18 cellular contexts compared by ENCODE assay signal in the genomic region with DNA sequence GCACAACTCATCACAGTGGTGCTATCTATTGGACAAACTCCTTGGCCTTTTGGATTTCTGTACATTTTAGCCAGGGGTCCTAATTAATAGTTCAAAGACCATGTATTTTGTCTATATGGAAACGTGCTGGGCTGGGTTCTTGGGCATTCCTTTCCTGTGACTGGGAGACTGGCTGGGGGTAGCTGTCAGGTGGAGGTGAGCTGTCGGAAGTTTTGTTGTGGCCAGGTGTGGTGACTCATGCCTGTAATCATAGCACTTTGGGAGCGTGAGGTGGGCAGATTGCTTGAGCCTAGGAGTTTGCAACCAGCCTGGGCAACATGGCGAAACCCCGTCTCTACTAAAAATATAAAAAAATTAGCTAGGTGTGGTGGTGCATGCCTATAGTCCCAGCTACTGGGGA.
DNase-seq lines count a peak whose midpoint lies in the region; ATAC-seq and TF ChIP-seq lines count a peak whose summit lies in the region.
"Had no signal": no experiment of that assay in that cellular context is flagged by ENCODE, and none has a peak within 500 bp of the region (broad histone marks: within the 10 kb centered on the region; RNA-seq: fewer than 3 reads in every experiment).

No MANE protein-coding gene starts in this region.

- H2AK5ac ChIP-seq in trophoblast cell (ENCODE audit: low read length) = no peak overlapping the region

- H3K4me1 Mint-ChIP-seq in T-helper 2 cell treated with Interferon-gamma antibody and Interleukin-4, amounts not matched to agents 5 μg/mL and 100 μg/mL, for 36 hours (ENCODE audit: low read depth) = no peaks in the 10 kb centered on the region

- peak; percentile 19 for DNase-seq in HT-29 (ENCODE audit: low spot score)
- DNase-seq in RWPE1 (ENCODE audit: low spot score) = peak; percentile 90
- peak; percentile 79 to 85 for DNase-seq in trophoblast cell
- no peak for DNase-seq in NCI-H526 (lab: John Stamatoyannopoulos, UW)
- DNase-seq in T-helper 2 cell treated with Interferon-gamma antibody and Interleukin-4, amounts not matched to agents 5 μg/mL and 100 μg/mL, for 36 hours (ENCODE audit: low spot score) = no peak
- DNase-seq in stimulated activated CD4-positive, alpha-beta T cell treated with anti-CD3 and anti-CD28 coated beads, Interleukin-4, amount 100 ng/mL, for 4 hours = no peak
- DNase-seq: C1 segment of cervical spinal cord, HCEC 1CT, KBM-7, MV-4-11, NCI-H187, NCI-H2107, NCI-H510A, NCI-H774, SW 1271 had no signal

- H4K8ac ChIP-seq in trophoblast cell (ENCODE audit: low read depth, low read length) = no peak overlapping the region

- POLR2A ChIA-PET in RWPE1 (lab: Yijun Ruan, JAX; ENCODE audit: low non-redundant PET) = no interaction called here

- H3K18ac ChIP-seq in trophoblast cell (ENCODE audit: low read length) = no peak overlapping the region

- no peak overlapping the region for H2AFZ ChIP-seq in trophoblast cell (ENCODE audit: insufficient read depth, low read length, poor library complexity)
- H2AFZ ChIP-seq: GM23338 had no signal

- CTCF ChIA-PET in RWPE1 (lab: Yijun Ruan, JAX) = no interaction called here

- H3K4me1 ChIP-seq in trophoblast cell (ENCODE audit: control insufficient read depth in 1 of 2, insufficient read depth in 2 of 2, low read length in 2 of 2) = peaks cover 0 to 2% of the 10 kb centered on the region in 2 experiments
- H3K4me1 ChIP-seq: SJSA1 had no signal

- H3K27me3 ChIP-seq in trophoblast cell (ENCODE audit: insufficient read depth, low read length) = no peaks in the 10 kb centered on the region
- H3K27me3 ChIP-seq: SJSA1 had no signal

- H3K4me3 Mint-ChIP-seq in T-helper 2 cell treated with Interferon-gamma antibody and Interleukin-4, amounts not matched to agents 5 μg/mL and 100 μg/mL, for 36 hours = no peak overlapping the region
- H3K4me3 Mint-ChIP-seq: GM23338 had no signal

- H3K4me3 ChIP-seq in trophoblast cell (ENCODE audit: low read depth, low read length) = no peak overlapping the region
- H3K4me3 ChIP-seq: GM23338, SJSA1 had no signal

- no peaks in the 10 kb centered on the region for H3K36me3 Mint-ChIP-seq in T-helper 2 cell treated with Interferon-gamma antibody and Interleukin-4, amounts not matched to agents 5 μg/mL and 100 μg/mL, for 36 hours (ENCODE audit: low read depth)

- no peak overlapping the region for H4K12ac ChIP-seq in trophoblast cell (ENCODE audit: low read depth, low read length)

- H3K4ac ChIP-seq in trophoblast cell (ENCODE audit: low read depth, low read length) = no peak overlapping the region

- no peaks in the 10 kb centered on the region for H3K9me3 ChIP-seq in trophoblast cell (ENCODE audit: insufficient read depth, low read depth, low read length)
- H3K9me3 ChIP-seq: SJSA1 had no signal

- H3K79me1 ChIP-seq in trophoblast cell (ENCODE audit: low read length) = peaks cover 1% of the 10 kb centered on the region

- no peak overlapping the region for H2BK12ac ChIP-seq in trophoblast cell (ENCODE audit: low read length)

- no CpG with 5 or more reads among the region's 5 CpGs for WGBS in trophoblast cell (ENCODE audit: extremely low coverage, insufficient coverage, insufficient read length)

- no peak for TF ChIP-seq CTCF in RWPE1 (conservative IDR thresholded peaks at IDR 0.05; ENCODE audit: low read depth)

- H3K27ac ChIP-seq in RWPE1 (no peak overlapping the region), trophoblast cell (ENCODE audit: low read depth, low read length) (no peak overlapping the region)
- H3K27ac ChIP-seq: SJSA1 had no signal

- peaks cover 2% of the 10 kb centered on the region for H3K79me2 ChIP-seq in trophoblast cell (ENCODE audit: control insufficient read depth, insufficient read depth, low read length, poor library complexity)

- H3K23ac ChIP-seq in trophoblast cell (ENCODE audit: low read length) = no peak overlapping the region

- no peak overlapping the region for H3K14ac ChIP-seq in trophoblast cell (ENCODE audit: low read length)

- ATAC-seq in esophagus mucosa = peak; percentile 52
- ATAC-seq: GM23338 had no signal

- H4K91ac ChIP-seq in trophoblast cell (ENCODE audit: low read depth, low read length) = no peak overlapping the region

- H3K27ac Mint-ChIP-seq in T-helper 2 cell treated with Interferon-gamma antibody and Interleukin-4, amounts not matched to agents 5 μg/mL and 100 μg/mL, for 36 hours = no peak overlapping the region
- H3K27ac Mint-ChIP-seq: GM23338 had no signal

- H2BK120ac ChIP-seq in trophoblast cell (ENCODE audit: insufficient read depth, low read length, poor library complexity) = no peak overlapping the region

- H3K9ac ChIP-seq in trophoblast cell (ENCODE audit: low read length) = no peak overlapping the region

- no peak overlapping the region for H3K4me2 ChIP-seq in trophoblast cell (ENCODE audit: low read length)
- H3K4me2 ChIP-seq: GM23338 had no signal

- no peaks in the 10 kb centered on the region for H3K9me3 Mint-ChIP-seq in T-helper 2 cell treated with Interferon-gamma antibody and Interleukin-4, amounts not matched to agents 5 μg/mL and 100 μg/mL, for 36 hours

- H3K36me3 ChIP-seq in trophoblast cell (ENCODE audit: control insufficient read depth in 1 of 2, insufficient read depth in 2 of 2, low read length in 2 of 2) = no peaks in the 10 kb centered on the region
- H3K36me3 ChIP-seq: SJSA1 had no signal

- H2BK5ac ChIP-seq in trophoblast cell (ENCODE audit: low read depth, low read length, poor library complexity) = no peak overlapping the region

- no peaks in the 10 kb centered on the region for H3K27me3 Mint-ChIP-seq in T-helper 2 cell treated with Interferon-gamma antibody and Interleukin-4, amounts not matched to agents 5 μg/mL and 100 μg/mL, for 36 hours (ENCODE audit: low read depth)

Comparison
In these comparisons a context has a peak if more than half of its experiments do, and no peak if none do; other contexts are left out.
1. DNase-seq: peak in HT-29 (single experiment), RWPE1 (single experiment) and trophoblast cell (2 of 2); none in NCI-H526 (0 of 2), T-helper 2 cell treated with Interferon-gamma antibody and Interleukin-4, amounts not matched to agents 5 μg/mL and 100 μg/mL, for 36 hours (single experiment) and stimulated activated CD4-positive, alpha-beta T cell treated with anti-CD3 and anti-CD28 coated beads, Interleukin-4, amount 100 ng/mL, for 4 hours (0 of 2).